In the genomic region with DNA sequence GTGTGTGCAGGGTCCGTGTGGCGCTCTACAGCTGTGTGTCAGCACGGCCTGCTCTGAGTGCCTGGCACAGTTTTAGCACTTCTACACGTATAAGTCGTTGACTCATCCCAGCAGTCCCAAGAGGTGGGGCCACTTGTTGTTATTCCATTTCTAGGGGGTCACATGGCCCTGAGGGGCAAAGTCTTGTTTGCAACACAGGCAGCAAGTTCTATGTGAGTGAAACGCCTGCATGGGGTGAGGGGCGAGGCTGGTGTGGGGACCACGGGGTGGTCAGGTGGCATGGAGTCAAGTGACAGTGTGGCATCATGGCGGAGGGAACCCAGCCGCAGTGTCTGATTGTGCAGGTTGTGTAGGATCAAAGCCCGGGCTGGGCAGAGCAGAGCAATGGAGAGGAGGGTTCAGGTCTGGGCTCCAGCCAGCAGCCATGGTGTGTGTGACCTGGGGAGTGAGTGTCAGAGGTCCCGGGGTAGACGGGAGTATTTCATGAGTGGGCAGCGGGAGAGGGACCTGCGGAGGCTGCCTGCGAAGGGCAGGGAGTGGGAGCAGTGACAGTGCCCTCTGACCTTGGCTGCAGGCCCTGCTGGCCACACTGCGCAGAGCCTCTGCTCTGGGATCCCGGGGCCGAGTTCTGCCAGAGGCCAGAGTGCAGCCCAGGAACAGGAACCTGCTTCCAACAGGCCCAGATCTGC, we compare ENCODE assay signal across 19 cellular contexts. TPM values are rescaled to one million over a fixed set of nuclear protein-coding genes. Genes with fewer than 3 reads are reported as not detected.
DNase-seq lines count a peak whose midpoint lies in the region; ATAC-seq and TF ChIP-seq lines count a peak whose summit lies in the region.
"Had no signal": no experiment of that assay in that cellular context is flagged by ENCODE, and none has a peak within 500 bp of the region (broad histone marks: within the 10 kb centered on the region; RNA-seq: fewer than 3 reads in every experiment).

No MANE protein-coding gene starts in this region.

- DNase-seq in activated naive CD4-positive, alpha-beta T cell treated with anti-CD3 and anti-CD28 coated beads, Interleukin-2, amount 50 U/mL, for 16 hours: peak; percentile 6
- no peak for DNase-seq in activated naive CD4-positive, alpha-beta T cell treated with anti-CD3 and anti-CD28 coated beads, Interleukin-2, amount 50 U/mL, for 72 hours (ENCODE audit: low spot score in 2 of 2)
- peak; percentile 22 for DNase-seq in fibroblast of mammary gland (ENCODE audit: low read depth)
- DNase-seq in lower lobe of right lung: peak; percentile 38
- DNase-seq in GM10248 (ENCODE audit: extremely low spot score): no peak
- no peak for DNase-seq in GM10266 (ENCODE audit: extremely low spot score)
- DNase-seq: activated CD4-positive, alpha-beta T cell treated with anti-CD3 and anti-CD28 coated beads, Interleukin-2, amount 50 U/mL, for 4 hours; activated T-cell treated with anti-CD3 and anti-CD28 coated beads, Interleukin-2, amount 50 U/mL, for 1 hour; effector memory CD4-positive, alpha-beta T cell; NCI-H1105; NCI-H774; stimulated activated naive CD4-positive, alpha-beta T cell had no signal

- H3K36me3 ChIP-seq in lower lobe of right lung: peaks cover 17% of the 10 kb centered on the region
- H3K36me3 ChIP-seq: prostate gland had no signal

- CTCF ChIA-PET in GM10248 (lab: Yijun Ruan, JAX): interaction anchor here (2.9 kb wide), 1 partner anchor 10 kb away, joined by 11 read pairs; no protein-coding TSS in a partner anchor

- no peaks in the 10 kb centered on the region for H3K36me3 Mint-ChIP-seq in activated naive CD4-positive, alpha-beta T cell treated with anti-CD3 and anti-CD28 coated beads, Interleukin-2, amount 50 U/mL, for 72 hours
- H3K36me3 Mint-ChIP-seq: activated naive CD8-positive, alpha-beta T cell had no signal

- H3K4me3 ChIP-seq in fibroblast of mammary gland (ENCODE audit: control insufficient read depth, low read depth, low read length) (no peak overlapping the region), lower lobe of right lung (no peak overlapping the region)
- H3K4me3 ChIP-seq: prostate gland had no signal

- intact Hi-C loops in lower lobe of right lung (cut with DNase I): no loop called here

- H3K27ac ChIP-seq in lower lobe of right lung: peak overlapping the region; percentile 18
- H3K27ac ChIP-seq in temporal lobe (ENCODE audit: low read depth, low read length): peak overlapping the region; percentile 59
- H3K27ac ChIP-seq: prostate gland had no signal

- H3K27ac Mint-ChIP-seq in activated naive CD4-positive, alpha-beta T cell treated with anti-CD3 and anti-CD28 coated beads, Interleukin-2, amount 50 U/mL, for 72 hours: no peak overlapping the region
- H3K27ac Mint-ChIP-seq: activated naive CD8-positive, alpha-beta T cell; H9 had no signal

- H3K9me3 ChIP-seq in lower lobe of right lung: no peaks in the 10 kb centered on the region
- H3K9me3 ChIP-seq: prostate gland had no signal

- ATAC-seq in activated naive CD4-positive, alpha-beta T cell treated with anti-CD3 and anti-CD28 coated beads, Interleukin-2, amount 50 U/mL, for 72 hours: no peak
- ATAC-seq in lower lobe of right lung: no peak
- no peak for ATAC-seq in HG02981 (IDR thresholded peaks at IDR 0.05; ENCODE audit: unreplicated experiment)
- ATAC-seq: Panc1 had no signal

- peaks cover 40% of the 10 kb centered on the region for H3K4me1 ChIP-seq in lower lobe of right lung
- H3K4me1 ChIP-seq: prostate gland had no signal

- POLR2A ChIA-PET in GM10248 (lab: Yijun Ruan, JAX): no interaction called here

- no peaks in the 10 kb centered on the region for H3K27me3 ChIP-seq in lower lobe of right lung (ENCODE audit: low read depth)

- TF ChIP-seq CTCF in fibroblast of mammary gland (conservative IDR thresholded peaks at IDR 0.05; ENCODE audit: control insufficient read depth, insufficient read depth, low read depth, low read length): no peak
- TF ChIP-seq CTCF in lower lobe of right lung (IDR thresholded peaks at IDR 0.05): no peak
- no peak for TF ChIP-seq CTCF in GM10248 (IDR thresholded peaks at IDR 0.05; ENCODE audit: control extremely low read depth, extremely low read depth, low read depth, missing control alignments)
- TF ChIP-seq CTCF in GM10266 (IDR thresholded peaks at IDR 0.05; ENCODE audit: control insufficient read depth, insufficient read depth, low read depth, missing control alignments): no peak

- no peaks in the 10 kb centered on the region for H3K9me3 Mint-ChIP-seq in activated naive CD4-positive, alpha-beta T cell treated with anti-CD3 and anti-CD28 coated beads, Interleukin-2, amount 50 U/mL, for 72 hours
- H3K9me3 Mint-ChIP-seq: H9 had no signal

RNA-seq across cellular contexts. Expression of a gene that starts 27.9 kb away (rescaled TPM):
- under 1 TPM in 1 of 2 donors, not detected in 1; 0.66 TPM for total RNA-seq in activated naive CD4-positive, alpha-beta T cell treated with anti-CD3 and anti-CD28 coated beads, Interleukin-2, amount 50 U/mL, for 72 hours
- total RNA-seq in lower lobe of right lung (50.6 TPM), temporal lobe (5.9 TPM)

RNA-seq across cellular contexts. Expression of a gene that starts 37.5 kb away (rescaled TPM):
- total RNA-seq in activated naive CD4-positive, alpha-beta T cell treated with anti-CD3 and anti-CD28 coated beads, Interleukin-2, amount 50 U/mL, for 72 hours: not detected
- 0.62 TPM for total RNA-seq in lower lobe of right lung
- total RNA-seq in temporal lobe: not detected
- total RNA-seq: A172 had no signal

Comparison
In these comparisons a context has a peak if more than half of its experiments do, and no peak if none do; other contexts are left out.
1. DNase-seq: peak in activated naive CD4-positive, alpha-beta T cell treated with anti-CD3 and anti-CD28 coated beads, Interleukin-2, amount 50 U/mL, for 16 hours (single experiment), fibroblast of mammary gland (single experiment) and lower lobe of right lung (single experiment); none in activated naive CD4-positive, alpha-beta T cell treated with anti-CD3 and anti-CD28 coated beads, Interleukin-2, amount 50 U/mL, for 72 hours (0 of 2), GM10248 (single experiment) and GM10266 (single experiment).